In genomic region chr1:6860401-6860800, GRCh38 we compare ENCODE assay signal across 11 cellular contexts.
A peak's percentile ranks its signal among the peaks of the same experiment; 100 is the strongest.
DNase-seq lines count a peak whose midpoint lies in the region; ATAC-seq and TF ChIP-seq lines count a peak whose summit lies in the region.
"Had no signal": no experiment of that assay in that cellular context is flagged by ENCODE, and none has a peak within 500 bp of the region (broad histone marks: within the 10 kb centered on the region; RNA-seq: fewer than 3 reads in every experiment).

No MANE protein-coding gene starts in this region.

- no peaks in the 10 kb centered on the region for H3K9me3 ChIP-seq in ascending aorta

- TF ChIP-seq CTCF in HFF-Myc (IDR thresholded peaks at IDR 0.05; ENCODE audit: low read depth, low read length, missing control alignments): no peak
- no peak for TF ChIP-seq CTCF in ascending aorta (IDR thresholded peaks at IDR 0.05)
- TF ChIP-seq CTCF in foreskin fibroblast (IDR thresholded peaks at IDR 0.05; ENCODE audit: low read depth, low read length): no peak

- ATAC-seq in GM19324 (IDR thresholded peaks at IDR 0.05; ENCODE audit: low FRiP score, unreplicated experiment) (no peak), left ventricle myocardium superior (no peak)
- ATAC-seq: naive thymus-derived CD8-positive, alpha-beta T cell had no signal

- peaks cover 0 to 5% of the 10 kb centered on the region in 2 donors for H3K36me3 ChIP-seq in ascending aorta

- peaks cover 4 to 21% of the 10 kb centered on the region in 2 donors for H3K4me1 ChIP-seq in ascending aorta

- no peaks in the 10 kb centered on the region for H3K27me3 ChIP-seq in ascending aorta

- H3K27ac ChIP-seq in ascending aorta: peak overlapping the region; percentile 80 to 84

- H3K4me3 ChIP-seq in HFF-Myc (replicated peaks; ENCODE audit: low read depth, low read length) (no peak overlapping the region), ascending aorta (no peak overlapping the region), foreskin fibroblast (ENCODE audit: low read depth in 1 of 2, low read length in 2 of 2) (no peak overlapping the region)

- DNase-seq in A172 (ENCODE audit: low spot score): peak; percentile 30
- peak; percentile 10 for DNase-seq in HFF-Myc (ENCODE audit: extremely low read depth, low read depth)
- DNase-seq in ascending aorta (ENCODE audit: low spot score in 2 of 2): no peak
- DNase-seq in foreskin fibroblast: peak; percentile 37 to 45
- DNase-seq in left ventricle myocardium superior: no peak
- DNase-seq in germinal center (ENCODE audit: low spot score): no peak
- DNase-seq in NCI-H345 (lab: John Stamatoyannopoulos, UW): no peak
- DNase-seq: naive thymus-derived CD8-positive, alpha-beta T cell; NCI-H524; Right ventricle myocardium superior had no signal

- intact Hi-C loops in ascending aorta (cut with DNase I) (loop anchor here (1.0 to 5.0 kb wide), 2 partner anchors 33 to 75 kb away; partner anchors contain the start of gene CAMTA1), left ventricle myocardium superior (cut with micrococcal nuclease) (no loop called here)

Comparison
In these comparisons a context has a peak if more than half of its experiments do, and no peak if none do; other contexts are left out.
1. DNase-seq: peak in A172 (single experiment), HFF-Myc (single experiment) and foreskin fibroblast (2 of 2); none in ascending aorta (0 of 2), left ventricle myocardium superior (single experiment), germinal center (single experiment) and NCI-H345 (single experiment).